In genomic region chr14:22479132-22479531, GRCh38 we compare ENCODE assay signal across 10 cellular contexts.
A peak's percentile ranks its signal among the peaks of the same experiment; 100 is the strongest.
DNase-seq lines count a peak whose midpoint lies in the region; ATAC-seq lines count a peak whose summit lies in the region.
"Had no signal": no experiment of that assay in that cellular context is flagged by ENCODE, and none has a peak within 500 bp of the region (broad histone marks: within the 10 kb centered on the region; RNA-seq: fewer than 3 reads in every experiment).

No MANE protein-coding gene starts in this region.

- H3K27me3 Mint-ChIP-seq in activated T-cell treated with anti-CD3 and anti-CD28 coated beads, Interleukin-2, amount 50 U/mL, for 24 hours = no peaks in the 10 kb centered on the region
- peaks cover 25% of the 10 kb centered on the region for H3K27me3 Mint-ChIP-seq in IgD-negative memory B cell
- no peaks in the 10 kb centered on the region for H3K27me3 Mint-ChIP-seq in activated naive CD8-positive, alpha-beta T cell

- no peak overlapping the region for H3K4me3 ChIP-seq in skin epidermis

- peaks cover 35% of the 10 kb centered on the region for H3K36me3 Mint-ChIP-seq in activated T-cell treated with anti-CD3 and anti-CD28 coated beads, Interleukin-2, amount 50 U/mL, for 24 hours (ENCODE audit: low read depth)
- H3K36me3 Mint-ChIP-seq in IgD-negative memory B cell = no peaks in the 10 kb centered on the region
- no peaks in the 10 kb centered on the region for H3K36me3 Mint-ChIP-seq in activated naive CD8-positive, alpha-beta T cell

- no peak for DNase-seq in activated T-cell treated with anti-CD3 and anti-CD28 coated beads, Interleukin-2, amount 50 U/mL, for 24 hours
- DNase-seq in activated T-cell treated with anti-CD3 and anti-CD28 coated beads, Interleukin-2, amount 50 U/mL, for 48 hours = no peak
- DNase-seq in dedifferentiated amniotic fluid mesenchymal stem cell (ENCODE audit: extremely low spot score) = no peak
- no peak for DNase-seq in activated effector memory CD4-positive, alpha-beta T cell treated with anti-CD3 and anti-CD28 coated beads, Interleukin-2, amount 50 U/mL, for 16 hours
- DNase-seq: foreskin keratinocyte, MV-4-11 had no signal

- no peaks in the 10 kb centered on the region for H3K9me3 Mint-ChIP-seq in activated T-cell treated with anti-CD3 and anti-CD28 coated beads, Interleukin-2, amount 50 U/mL, for 24 hours
- no peaks in the 10 kb centered on the region for H3K9me3 Mint-ChIP-seq in IgD-negative memory B cell
- no peaks in the 10 kb centered on the region for H3K9me3 Mint-ChIP-seq in activated naive CD8-positive, alpha-beta T cell (ENCODE audit: low read depth)

- ATAC-seq in GM19351 (IDR thresholded peaks at IDR 0.05; ENCODE audit: unreplicated experiment) = no peak
- ATAC-seq: foreskin keratinocyte had no signal

- no peaks in the 10 kb centered on the region for H3K4me1 Mint-ChIP-seq in activated T-cell treated with anti-CD3 and anti-CD28 coated beads, Interleukin-2, amount 50 U/mL, for 24 hours (ENCODE audit: low read depth)
- peaks cover 57 to 89% (median 68%) of the 10 kb centered on the region in 3 donors for H3K4me1 Mint-ChIP-seq in IgD-negative memory B cell
- no peaks in the 10 kb centered on the region for H3K4me1 Mint-ChIP-seq in activated naive CD8-positive, alpha-beta T cell (ENCODE audit: low read depth)

- H3K4me3 Mint-ChIP-seq in activated T-cell treated with anti-CD3 and anti-CD28 coated beads, Interleukin-2, amount 50 U/mL, for 24 hours = peak overlapping the region; percentile 75
- H3K4me3 Mint-ChIP-seq in IgD-negative memory B cell = peak overlapping the region; percentile 31 to 82 (median 81)
- H3K4me3 Mint-ChIP-seq in activated naive CD8-positive, alpha-beta T cell = peak overlapping the region; percentile 65

- peak overlapping the region in 14 of 21 experiments; percentile 2 to 88 (median 55) for H3K27ac ChIP-seq in skin epidermis
- H3K27ac ChIP-seq: foreskin keratinocyte had no signal

- H3K27ac Mint-ChIP-seq in activated T-cell treated with anti-CD3 and anti-CD28 coated beads, Interleukin-2, amount 50 U/mL, for 24 hours = peak overlapping the region; percentile 86
- peak overlapping the region; percentile 21 to 88 (median 76) for H3K27ac Mint-ChIP-seq in IgD-negative memory B cell
- no peak overlapping the region for H3K27ac Mint-ChIP-seq in activated naive CD8-positive, alpha-beta T cell
